In genomic region chr4:83219991-83220360, GRCh38 we compare ENCODE assay signal across 13 cellular contexts.
DNase-seq lines count a peak whose midpoint lies in the region; ATAC-seq and TF ChIP-seq lines count a peak whose summit lies in the region.
"Had no signal": no experiment of that assay in that cellular context is flagged by ENCODE, and none has a peak within 500 bp of the region (broad histone marks: within the 10 kb centered on the region; RNA-seq: fewer than 3 reads in every experiment).

No MANE protein-coding gene starts in this region.

- peak overlapping the region; percentile 72 for H3K4me3 Mint-ChIP-seq in activated naive CD4-positive, alpha-beta T cell treated with anti-CD3 and anti-CD28 coated beads, Interleukin-2, amount 50 U/mL, for 24 hours
- H3K4me3 Mint-ChIP-seq in activated B cell treated with CpG ODN at 0.5 μM for 24 hours: no peak overlapping the region
- H3K4me3 Mint-ChIP-seq in stimulated activated memory B cell treated with anti-CD40 and anti-IgM and Interleukin-4, amounts not matched to agents 10 μg/mL and 1 μg/mL and 100 μg/mL, for 72 hours: peak overlapping the region; percentile 53
- H3K4me3 Mint-ChIP-seq in HFFc6: no peak overlapping the region

- CTCF ChIA-PET in activated B cell treated with CpG ODN at 0.5 μM for 24 hours (lab: Charles Lee): interaction anchor here (1.9 kb wide), 1 partner anchor 40 kb away, joined by 8 read pairs; no protein-coding TSS in a partner anchor

- H3K27ac ChIP-seq in epithelial cell of prostate: peak overlapping the region; percentile 77
- H3K27ac ChIP-seq: parathyroid adenoma had no signal

- intact Hi-C loops in activated B cell treated with CpG ODN at 0.5 μM for 24 hours (cut with micrococcal nuclease): loop anchor here (2.0 kb wide), 1 partner anchor 789 kb away; the partner anchor contains the start of genes ENOPH1 and HNRNPDL

- TF ChIP-seq CTCF in activated B cell treated with CpG ODN at 0.5 μM for 24 hours (IDR thresholded peaks at IDR 0.05): no peak
- TF ChIP-seq CTCF in HFFc6 (IDR thresholded peaks at IDR 0.05): no peak

- peak overlapping the region; percentile 93 for H3K27ac Mint-ChIP-seq in activated naive CD4-positive, alpha-beta T cell treated with anti-CD3 and anti-CD28 coated beads, Interleukin-2, amount 50 U/mL, for 24 hours
- H3K27ac Mint-ChIP-seq in activated B cell treated with CpG ODN at 0.5 μM for 24 hours: peak overlapping the region; percentile 91
- peak overlapping the region; percentile 62 for H3K27ac Mint-ChIP-seq in stimulated activated memory B cell treated with anti-CD40 and anti-IgM and Interleukin-4, amounts not matched to agents 10 μg/mL and 1 μg/mL and 100 μg/mL, for 72 hours
- no peak overlapping the region for H3K27ac Mint-ChIP-seq in HFFc6

- no peaks in the 10 kb centered on the region for H3K27me3 Mint-ChIP-seq in activated naive CD4-positive, alpha-beta T cell treated with anti-CD3 and anti-CD28 coated beads, Interleukin-2, amount 50 U/mL, for 24 hours
- H3K27me3 Mint-ChIP-seq in activated B cell treated with CpG ODN at 0.5 μM for 24 hours (no peaks in the 10 kb centered on the region), HFFc6 (ENCODE audit: insufficient read depth) (peaks cover under 1% of the 10 kb centered on the region)
- no peaks in the 10 kb centered on the region for H3K27me3 Mint-ChIP-seq in stimulated activated memory B cell treated with anti-CD40 and anti-IgM and Interleukin-4, amounts not matched to agents 10 μg/mL and 1 μg/mL and 100 μg/mL, for 72 hours

- no peaks in the 10 kb centered on the region for H3K36me3 Mint-ChIP-seq in activated naive CD4-positive, alpha-beta T cell treated with anti-CD3 and anti-CD28 coated beads, Interleukin-2, amount 50 U/mL, for 24 hours
- H3K36me3 Mint-ChIP-seq in activated B cell treated with CpG ODN at 0.5 μM for 24 hours (ENCODE audit: low read depth): no peaks in the 10 kb centered on the region
- no peaks in the 10 kb centered on the region for H3K36me3 Mint-ChIP-seq in stimulated activated memory B cell treated with anti-CD40 and anti-IgM and Interleukin-4, amounts not matched to agents 10 μg/mL and 1 μg/mL and 100 μg/mL, for 72 hours
- peaks cover 3% of the 10 kb centered on the region for H3K36me3 Mint-ChIP-seq in HFFc6 (ENCODE audit: low read depth)

- POLR2A ChIA-PET in activated B cell treated with CpG ODN at 0.5 μM for 24 hours (lab: Charles Lee): interaction anchor here (1.6 to 4.3 kb wide), 3 partner anchors 64 to 109 kb away, joined by 3 to 81 read pairs (median 6); partner anchors contain the start of gene COQ2

- no peaks in the 10 kb centered on the region for H3K9me3 Mint-ChIP-seq in activated naive CD4-positive, alpha-beta T cell treated with anti-CD3 and anti-CD28 coated beads, Interleukin-2, amount 50 U/mL, for 24 hours
- H3K9me3 Mint-ChIP-seq in activated B cell treated with CpG ODN at 0.5 μM for 24 hours (no peaks in the 10 kb centered on the region), HFFc6 (no peaks in the 10 kb centered on the region)
- H3K9me3 Mint-ChIP-seq in stimulated activated memory B cell treated with anti-CD40 and anti-IgM and Interleukin-4, amounts not matched to agents 10 μg/mL and 1 μg/mL and 100 μg/mL, for 72 hours: no peaks in the 10 kb centered on the region

- no peak for ATAC-seq in activated B cell treated with CpG ODN at 0.5 μM for 24 hours (ENCODE audit: low read depth)
- no peak for ATAC-seq in stimulated activated memory B cell treated with anti-CD40 and anti-IgM and Interleukin-4, amounts not matched to agents 10 μg/mL and 1 μg/mL and 100 μg/mL, for 72 hours
- ATAC-seq in HG03095 (IDR thresholded peaks at IDR 0.05; ENCODE audit: unreplicated experiment): no peak
- ATAC-seq in GM21526 (IDR thresholded peaks at IDR 0.05; ENCODE audit: low FRiP score, unreplicated experiment): no peak

- DNase-seq in activated naive CD4-positive, alpha-beta T cell (lab: John Stamatoyannopoulos, UW): no peak
- DNase-seq in activated B cell treated with CpG ODN at 0.5 μM for 24 hours (no peak), epithelial cell of prostate (ENCODE audit: low read depth, low spot score) (no peak), HFFc6 (no peak)
- DNase-seq: DMS79, glutamatergic neuron, islet precursor cell, midbrain had no signal

- peaks cover 87% of the 10 kb centered on the region for H3K4me1 Mint-ChIP-seq in activated naive CD4-positive, alpha-beta T cell treated with anti-CD3 and anti-CD28 coated beads, Interleukin-2, amount 50 U/mL, for 24 hours
- H3K4me1 Mint-ChIP-seq in activated B cell treated with CpG ODN at 0.5 μM for 24 hours (peaks cover 93% of the 10 kb centered on the region), HFFc6 (ENCODE audit: low read depth) (peaks cover 21% of the 10 kb centered on the region)
- peaks cover 74% of the 10 kb centered on the region for H3K4me1 Mint-ChIP-seq in stimulated activated memory B cell treated with anti-CD40 and anti-IgM and Interleukin-4, amounts not matched to agents 10 μg/mL and 1 μg/mL and 100 μg/mL, for 72 hours

Comparison
In these comparisons a context has a peak if more than half of its experiments do, and no peak if none do; other contexts are left out.
1. H3K4me3 Mint-ChIP-seq: peak in activated naive CD4-positive, alpha-beta T cell treated with anti-CD3 and anti-CD28 coated beads, Interleukin-2, amount 50 U/mL, for 24 hours (single experiment) and stimulated activated memory B cell treated with anti-CD40 and anti-IgM and Interleukin-4, amounts not matched to agents 10 μg/mL and 1 μg/mL and 100 μg/mL, for 72 hours (single experiment); none in activated B cell treated with CpG ODN at 0.5 μM for 24 hours (single experiment) and HFFc6 (single experiment).